In genomic region chr6:51027283-51028065, GRCh38 we compare ENCODE assay signal across 1 cellular context.
A peak's percentile ranks its signal among the peaks of the same experiment; 100 is the strongest.
TF ChIP-seq lines count a peak whose summit lies in the region.

No MANE protein-coding gene starts in this region.

TF ChIP-seq in K562, 482 proteins besides CTCF, POLR2A, EP300 and RAD21 (continued from another document and continues in another):
- TF ChIP-seq MXI1 (IDR thresholded peaks at IDR 0.05; ENCODE audit: low read depth, low read length) (no peak), NFYB (IDR thresholded peaks at IDR 0.05; ENCODE audit: extremely low read depth, insufficient read length) (no peak), NFRKB (IDR thresholded peaks at IDR 0.05; ENCODE audit: low read depth) (no peak), CBX3 (IDR thresholded peaks at IDR 0.05; ENCODE audit: borderline replicate concordance in 1 of 2, low read length in 2 of 2) (no peak), NR3C1 (CRISPR knock-in tag; IDR thresholded peaks at IDR 0.05) (no peak), MNT (conservative IDR thresholded peaks at IDR 0.05) (no peak), TBP (optimal IDR thresholded peaks at IDR 0.05; ENCODE audit: low read depth, low read length) (no peak), ZNF12 (CRISPR knock-in tag; IDR thresholded peaks at IDR 0.05) (no peak), ARID1B (IDR thresholded peaks at IDR 0.05) (peak; percentile 76), BRF2 (IDR thresholded peaks at IDR 0.05; ENCODE audit: borderline replicate concordance, insufficient read depth, insufficient read length) (no peak), EZH2 (IDR thresholded peaks at IDR 0.05; ENCODE audit: borderline replicate concordance, low read depth, low read length) (no peak), RCOR1 (IDR thresholded peaks at IDR 0.05; ENCODE audit: borderline replicate concordance in 1 of 2, low read depth in 2 of 2, low read length in 2 of 2) (peak in 1 of 2 experiments; percentile 40; a peak in 1 of 4 replicates), PHF20 (IDR thresholded peaks at IDR 0.05; ENCODE audit: partially characterized antibody) (peak; percentile 43), HDAC1 (IDR thresholded peaks at IDR 0.05) (peak in 1 of 2 experiments; percentile 90; a peak in 2 of 4 replicates), FOXJ2 (tag; IDR thresholded peaks at IDR 0.05) (peak; percentile 66; the same call in 1 of the 2 replicates), HES1 (IDR thresholded peaks at IDR 0.05; ENCODE audit: low read depth) (no peak), ATF1 (CRISPR knock-in tag; IDR thresholded peaks at IDR 0.05) (no peak), ATF1 (tag; IDR thresholded peaks at IDR 0.05) (0 out of 2 replicates have a peak, but pooled peaks have one; percentile 20), HDAC3 (IDR thresholded peaks at IDR 0.05; ENCODE audit: borderline replicate concordance, partially characterized antibody) (no peak), FOXP1 (CRISPR knock-in tag; IDR thresholded peaks at IDR 0.05) (no peak), ZNF609 (CRISPR knock-in tag; IDR thresholded peaks at IDR 0.05; ENCODE audit: borderline replicate concordance) (no peak), FIP1L1 (IDR thresholded peaks at IDR 0.05; ENCODE audit: low read depth, low read length, poor library complexity, severe bottlenecking) (no peak), RBM17 (IDR thresholded peaks at IDR 0.05; ENCODE audit: borderline replicate concordance, low read depth, low read length) (no peak), GTF2F1 (IDR thresholded peaks at IDR 0.05; ENCODE audit: low read depth, low read length) (no peak), MAFF (IDR thresholded peaks at IDR 0.05; ENCODE audit: low read length) (no peak), MEIS2 (IDR thresholded peaks at IDR 0.05; ENCODE audit: partially characterized antibody) (no peak)
- TF ChIP-seq, protein P1, sequence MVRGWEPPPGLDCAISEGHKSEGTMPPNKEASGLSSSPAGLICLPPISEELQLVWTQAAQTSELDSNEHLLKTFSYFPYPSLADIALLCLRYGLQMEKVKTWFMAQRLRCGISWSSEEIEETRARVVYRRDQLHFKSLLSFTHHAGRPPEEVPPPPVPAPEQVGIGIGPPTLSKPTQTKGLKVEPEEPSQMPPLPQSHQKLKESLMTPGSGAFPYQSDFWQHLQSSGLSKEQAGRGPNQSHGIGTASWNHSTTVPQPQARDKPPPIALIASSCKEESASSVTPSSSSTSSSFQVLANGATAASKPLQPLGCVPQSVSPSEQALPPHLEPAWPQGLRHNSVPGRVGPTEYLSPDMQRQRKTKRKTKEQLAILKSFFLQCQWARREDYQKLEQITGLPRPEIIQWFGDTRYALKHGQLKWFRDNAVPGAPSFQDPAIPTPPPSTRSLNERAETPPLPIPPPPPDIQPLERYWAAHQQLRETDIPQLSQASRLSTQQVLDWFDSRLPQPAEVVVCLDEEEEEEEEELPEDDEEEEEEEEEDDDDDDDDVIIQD (CRISPR knock-in tag; IDR thresholded peaks at IDR 0.05): no peak
- TF ChIP-seq, protein P2, sequence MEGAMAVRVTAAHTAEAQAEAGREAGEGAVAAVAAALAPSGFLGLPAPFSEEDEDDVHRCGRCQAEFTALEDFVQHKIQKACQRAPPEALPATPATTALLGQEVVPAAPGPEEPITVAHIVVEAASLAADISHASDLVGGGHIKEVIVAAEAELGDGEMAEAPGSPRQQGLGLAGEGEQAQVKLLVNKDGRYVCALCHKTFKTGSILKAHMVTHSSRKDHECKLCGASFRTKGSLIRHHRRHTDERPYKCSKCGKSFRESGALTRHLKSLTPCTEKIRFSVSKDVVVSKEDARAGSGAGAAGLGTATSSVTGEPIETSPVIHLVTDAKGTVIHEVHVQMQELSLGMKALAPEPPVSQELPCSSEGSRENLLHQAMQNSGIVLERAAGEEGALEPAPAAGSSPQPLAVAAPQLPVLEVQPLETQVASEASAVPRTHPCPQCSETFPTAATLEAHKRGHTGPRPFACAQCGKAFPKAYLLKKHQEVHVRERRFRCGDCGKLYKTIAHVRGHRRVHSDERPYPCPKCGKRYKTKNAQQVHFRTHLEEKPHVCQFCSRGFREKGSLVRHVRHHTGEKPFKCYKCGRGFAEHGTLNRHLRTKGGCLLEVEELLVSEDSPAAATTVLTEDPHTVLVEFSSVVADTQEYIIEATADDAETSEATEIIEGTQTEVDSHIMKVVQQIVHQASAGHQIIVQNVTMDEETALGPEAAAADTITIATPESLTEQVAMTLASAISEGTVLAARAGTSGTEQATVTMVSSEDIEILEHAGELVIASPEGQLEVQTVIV (CRISPR knock-in tag; IDR thresholded peaks at IDR 0.05; ENCODE audit: borderline replicate concordance): no peak
- TF ChIP-seq, protein P3, sequence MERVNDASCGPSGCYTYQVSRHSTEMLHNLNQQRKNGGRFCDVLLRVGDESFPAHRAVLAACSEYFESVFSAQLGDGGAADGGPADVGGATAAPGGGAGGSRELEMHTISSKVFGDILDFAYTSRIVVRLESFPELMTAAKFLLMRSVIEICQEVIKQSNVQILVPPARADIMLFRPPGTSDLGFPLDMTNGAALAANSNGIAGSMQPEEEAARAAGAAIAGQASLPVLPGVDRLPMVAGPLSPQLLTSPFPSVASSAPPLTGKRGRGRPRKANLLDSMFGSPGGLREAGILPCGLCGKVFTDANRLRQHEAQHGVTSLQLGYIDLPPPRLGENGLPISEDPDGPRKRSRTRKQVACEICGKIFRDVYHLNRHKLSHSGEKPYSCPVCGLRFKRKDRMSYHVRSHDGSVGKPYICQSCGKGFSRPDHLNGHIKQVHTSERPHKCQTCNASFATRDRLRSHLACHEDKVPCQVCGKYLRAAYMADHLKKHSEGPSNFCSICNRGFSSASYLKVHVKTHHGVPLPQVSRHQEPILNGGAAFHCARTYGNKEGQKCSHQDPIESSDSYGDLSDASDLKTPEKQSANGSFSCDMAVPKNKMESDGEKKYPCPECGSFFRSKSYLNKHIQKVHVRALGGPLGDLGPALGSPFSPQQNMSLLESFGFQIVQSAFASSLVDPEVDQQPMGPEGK (CRISPR knock-in tag; IDR thresholded peaks at IDR 0.05; ENCODE audit: borderline replicate concordance): no peak
- TF ChIP-seq, protein P4, sequence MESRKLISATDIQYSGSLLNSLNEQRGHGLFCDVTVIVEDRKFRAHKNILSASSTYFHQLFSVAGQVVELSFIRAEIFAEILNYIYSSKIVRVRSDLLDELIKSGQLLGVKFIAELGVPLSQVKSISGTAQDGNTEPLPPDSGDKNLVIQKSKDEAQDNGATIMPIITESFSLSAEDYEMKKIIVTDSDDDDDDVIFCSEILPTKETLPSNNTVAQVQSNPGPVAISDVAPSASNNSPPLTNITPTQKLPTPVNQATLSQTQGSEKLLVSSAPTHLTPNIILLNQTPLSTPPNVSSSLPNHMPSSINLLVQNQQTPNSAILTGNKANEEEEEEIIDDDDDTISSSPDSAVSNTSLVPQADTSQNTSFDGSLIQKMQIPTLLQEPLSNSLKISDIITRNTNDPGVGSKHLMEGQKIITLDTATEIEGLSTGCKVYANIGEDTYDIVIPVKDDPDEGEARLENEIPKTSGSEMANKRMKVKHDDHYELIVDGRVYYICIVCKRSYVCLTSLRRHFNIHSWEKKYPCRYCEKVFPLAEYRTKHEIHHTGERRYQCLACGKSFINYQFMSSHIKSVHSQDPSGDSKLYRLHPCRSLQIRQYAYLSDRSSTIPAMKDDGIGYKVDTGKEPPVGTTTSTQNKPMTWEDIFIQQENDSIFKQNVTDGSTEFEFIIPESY (CRISPR knock-in tag; IDR thresholded peaks at IDR 0.05): no peak
- TF ChIP-seq, protein P5, sequence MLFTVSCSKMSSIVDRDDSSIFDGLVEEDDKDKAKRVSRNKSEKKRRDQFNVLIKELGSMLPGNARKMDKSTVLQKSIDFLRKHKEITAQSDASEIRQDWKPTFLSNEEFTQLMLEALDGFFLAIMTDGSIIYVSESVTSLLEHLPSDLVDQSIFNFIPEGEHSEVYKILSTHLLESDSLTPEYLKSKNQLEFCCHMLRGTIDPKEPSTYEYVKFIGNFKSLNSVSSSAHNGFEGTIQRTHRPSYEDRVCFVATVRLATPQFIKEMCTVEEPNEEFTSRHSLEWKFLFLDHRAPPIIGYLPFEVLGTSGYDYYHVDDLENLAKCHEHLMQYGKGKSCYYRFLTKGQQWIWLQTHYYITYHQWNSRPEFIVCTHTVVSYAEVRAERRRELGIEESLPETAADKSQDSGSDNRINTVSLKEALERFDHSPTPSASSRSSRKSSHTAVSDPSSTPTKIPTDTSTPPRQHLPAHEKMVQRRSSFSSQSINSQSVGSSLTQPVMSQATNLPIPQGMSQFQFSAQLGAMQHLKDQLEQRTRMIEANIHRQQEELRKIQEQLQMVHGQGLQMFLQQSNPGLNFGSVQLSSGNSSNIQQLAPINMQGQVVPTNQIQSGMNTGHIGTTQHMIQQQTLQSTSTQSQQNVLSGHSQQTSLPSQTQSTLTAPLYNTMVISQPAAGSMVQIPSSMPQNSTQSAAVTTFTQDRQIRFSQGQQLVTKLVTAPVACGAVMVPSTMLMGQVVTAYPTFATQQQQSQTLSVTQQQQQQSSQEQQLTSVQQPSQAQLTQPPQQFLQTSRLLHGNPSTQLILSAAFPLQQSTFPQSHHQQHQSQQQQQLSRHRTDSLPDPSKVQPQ (CRISPR knock-in tag; IDR thresholded peaks at IDR 0.05; ENCODE audit: borderline replicate concordance): no peak
